Comparison of ENCODE assay signal across 8 cellular contexts in genomic region chr11:102341844-102342318, GRCh38. TPM values are rescaled to one million over a fixed set of nuclear protein-coding genes. Genes with fewer than 3 reads are reported as not detected.
DNase-seq lines count a peak whose midpoint lies in the region; TF ChIP-seq lines count a peak whose summit lies in the region.

No MANE protein-coding gene starts in this region.

- no peak overlapping the region for H2AK5ac ChIP-seq in H9 (ENCODE audit: insufficient read length, low read length)

- TF ChIP-seq CTCF in H9 (conservative IDR thresholded peaks at IDR 0.05) (peak; percentile 91), NB4 (IDR thresholded peaks at IDR 0.05; ENCODE audit: low read depth, low read length) (peak; percentile 87), prostate gland (IDR thresholded peaks at IDR 0.05) (peak; percentile 66 to 86 (median 80))

- H3K9me3 ChIP-seq in H9 (ENCODE audit: control insufficient read depth, low read depth, low read length) (no peaks in the 10 kb centered on the region), prostate gland (no peaks in the 10 kb centered on the region)

- H2AFZ ChIP-seq in H9 (ENCODE audit: low read length) = no peak overlapping the region

- no peaks in the 10 kb centered on the region for H3K36me3 ChIP-seq in prostate gland

- H3T11ph ChIP-seq in H9 (ENCODE audit: low read length) = no peak overlapping the region

- no peaks in the 10 kb centered on the region for H3K36me3 Mint-ChIP-seq in H9 (ENCODE audit: insufficient read depth in 1 of 3, low read depth in 3 of 3)
- H3K36me3 Mint-ChIP-seq in activated naive CD8-positive, alpha-beta T cell = no peaks in the 10 kb centered on the region

- no peaks in the 10 kb centered on the region for H3K9me3 Mint-ChIP-seq in H9
- H3K9me3 Mint-ChIP-seq in activated naive CD8-positive, alpha-beta T cell (ENCODE audit: low read depth) = no peaks in the 10 kb centered on the region

- TF ChIP-seq POLR2A in NB4 (IDR thresholded peaks at IDR 0.05; ENCODE audit: extremely low read depth, insufficient read length) (no peak), prostate gland (IDR thresholded peaks at IDR 0.05) (no peak)

- no peak overlapping the region for H3K23ac ChIP-seq in H9 (ENCODE audit: insufficient read length, low read depth, low read length)

- H3K27ac ChIP-seq in H9 (ENCODE audit: insufficient read length, low read depth, low read length) (no peak overlapping the region), prostate gland (no peak overlapping the region)

- no peak overlapping the region for H4K91ac ChIP-seq in H9 (ENCODE audit: insufficient read length, low read depth, low read length)

- no peak overlapping the region; a peak in 1 of 7 replicates for H3K27ac Mint-ChIP-seq in H9
- peak overlapping the region; percentile 41 for H3K27ac Mint-ChIP-seq in activated naive CD8-positive, alpha-beta T cell

- no peak overlapping the region for H4K8ac ChIP-seq in H9 (replicated peaks; ENCODE audit: insufficient read length, low read depth, low read length)

- no peak overlapping the region for H3K4me3 Mint-ChIP-seq in H9
- no peak overlapping the region for H3K4me3 Mint-ChIP-seq in activated naive CD8-positive, alpha-beta T cell

- no peak overlapping the region for H3K4ac ChIP-seq in H9 (ENCODE audit: low read depth, low read length)

- no peak overlapping the region for H3K9ac ChIP-seq in H9 (ENCODE audit: extremely low read depth, insufficient read length, low read length)

- H3K27me3 Mint-ChIP-seq in H9 (ENCODE audit: low read depth) = no peaks in the 10 kb centered on the region
- H3K27me3 Mint-ChIP-seq in activated naive CD8-positive, alpha-beta T cell = no peaks in the 10 kb centered on the region

- H2BK12ac ChIP-seq in H9 (ENCODE audit: insufficient read length, low read depth, low read length) = no peak overlapping the region

- no peak overlapping the region for H2BK20ac ChIP-seq in H9 (ENCODE audit: low read depth, low read length, poor library complexity, severe bottlenecking)

- no CpG with 5 or more reads among the region's 1 CpG for WGBS in H9 (ENCODE audit: extremely low coverage, insufficient read length, low lambda C conversion rate)
- 46% methylated on average over 1 of the region's 1 CpG for WGBS in prostate gland

- H3K23me2 ChIP-seq in H9 (ENCODE audit: insufficient read length, low read depth, low read length, poor library complexity, severe bottlenecking) = peaks cover 5% of the 10 kb centered on the region

- no peak overlapping the region for H3K4me3 ChIP-seq in NB4 (ENCODE audit: low read depth, low read length)
- no peak overlapping the region for H3K4me3 ChIP-seq in prostate gland

- H3K4me2 ChIP-seq in H9 (ENCODE audit: insufficient read depth, insufficient read length, low read length) = no peak overlapping the region

- no peak overlapping the region for H3K14ac ChIP-seq in H9 (ENCODE audit: insufficient read depth, low read length)

- H2BK120ac ChIP-seq in H9 (ENCODE audit: low read depth, low read length, poor library complexity, severe bottlenecking) = no peak overlapping the region

- H3K27me3 ChIP-seq in H9 (ENCODE audit: insufficient read depth, low read length) (no peaks in the 10 kb centered on the region), prostate gland (replicated peaks; ENCODE audit: insufficient read depth) (no peaks in the 10 kb centered on the region)

- no peak overlapping the region for H3K18ac ChIP-seq in H9 (ENCODE audit: insufficient read length, low read depth, low read length)

- H3K4me1 ChIP-seq in H9 (ENCODE audit: insufficient read depth, low read length) (no peaks in the 10 kb centered on the region), prostate gland (replicated peaks) (no peaks in the 10 kb centered on the region)

- no peak overlapping the region for H2BK5ac ChIP-seq in H9 (ENCODE audit: insufficient read length, low read length)

- no peak overlapping the region for H4K5ac ChIP-seq in H9 (ENCODE audit: insufficient read length, low read depth, low read length)

- H3K79me2 ChIP-seq in H9 (ENCODE audit: insufficient read depth, low read length) = no peaks in the 10 kb centered on the region

- H3K79me1 ChIP-seq in H9 (ENCODE audit: insufficient read depth, low read depth, low read length, poor library complexity, severe bottlenecking) = no peaks in the 10 kb centered on the region

- intact Hi-C loops in head of caudate nucleus (cut with DNase I) = loop anchor here (5.0 to 10.0 kb wide), 3 partner anchors 57 to 263 kb away; no protein-coding TSS in a partner anchor
- intact Hi-C loops in prostate gland (cut with DNase I) = loop anchor here (2.0 to 10.0 kb wide), 4 partner anchors 53 to 270 kb away; partner anchors contain the start of gene YAP1

- DNase-seq in GDM1 (lab: John Stamatoyannopoulos, UW) = peak; percentile 65
- peak; percentile 82 for DNase-seq in H9
- peak; percentile 86 for DNase-seq in NB4 (ENCODE audit: low read depth)
- peak; percentile 73 for DNase-seq in SKM-1 (lab: John Stamatoyannopoulos, UW; ENCODE audit: unreplicated experiment)
- peak in 40 of 42 donors; percentile 36 to 90 (median 74) for DNase-seq in head of caudate nucleus
- peak; percentile 83 for DNase-seq in prostate gland (ENCODE audit: low spot score)
- DNase-seq in GM19240 (ENCODE audit: insufficient read length, low spot score) = no peak

- H3K56ac ChIP-seq in H9 (ENCODE audit: insufficient read length, low read depth, low read length) = no peak overlapping the region

- no peaks in the 10 kb centered on the region for H4K20me1 ChIP-seq in H9 (ENCODE audit: control insufficient read depth, insufficient read depth, insufficient read length)

- H2BK15ac ChIP-seq in H9 (ENCODE audit: low read depth, low read length) = no peak overlapping the region

- H3K4me1 Mint-ChIP-seq in H9 = peaks cover 8 to 11% of the 10 kb centered on the region in 2 experiments
- peaks cover 32% of the 10 kb centered on the region for H3K4me1 Mint-ChIP-seq in activated naive CD8-positive, alpha-beta T cell (ENCODE audit: low read depth)

RNA-seq across cellular contexts. Expression of gene BIRC2, which starts 5.1 kb away (rescaled TPM):
- total RNA-seq in H9 (2021) (28.2 and 29.1 TPM in 2 replicates), prostate gland (10 to 100 TPM; 48.7 to 54.5 TPM)

RNA-seq across cellular contexts. Expression of gene BIRC3, which starts 24.6 kb away (rescaled TPM):
- 0.04 and 0.18 TPM in 2 replicates for total RNA-seq in H9 (2021)
- total RNA-seq in prostate gland = 1 to 10 TPM; 5.2 to 9.2 TPM
